In the genomic region with DNA sequence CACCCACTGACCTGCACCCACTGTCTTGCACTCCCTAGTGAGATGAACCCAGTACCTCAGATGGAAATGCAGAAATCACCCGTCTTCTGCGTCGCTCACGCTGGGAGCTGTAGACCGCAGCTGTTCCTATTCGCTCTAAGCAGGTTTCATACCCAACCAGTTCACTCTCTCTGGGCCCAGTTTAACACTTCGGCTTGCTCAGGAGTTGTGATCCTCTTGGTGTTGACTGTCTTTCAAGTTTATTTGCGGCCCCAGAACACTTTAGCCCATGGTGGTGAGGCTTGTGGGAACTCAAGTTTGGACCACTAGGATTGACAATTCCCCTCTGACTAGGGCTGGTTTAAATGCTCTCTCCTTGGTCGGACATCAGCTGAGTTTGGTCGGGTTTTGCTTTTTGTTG, we compare ENCODE assay signal across 1 cellular context.
TF ChIP-seq lines count a peak whose summit lies in the region.

No MANE protein-coding gene starts in this region.

TF ChIP-seq in H1, 55 proteins besides CTCF, POLR2A, EP300 and RAD21:
- TF ChIP-seq CBX8 (IDR thresholded peaks at IDR 0.05; ENCODE audit: borderline replicate concordance, low read depth, low read length) (no peak), RFX5 (IDR thresholded peaks at IDR 0.05; ENCODE audit: borderline replicate concordance, low read depth, low read length) (no peak), BCL11A (IDR thresholded peaks at IDR 0.05; ENCODE audit: low read depth in 2 of 2, low read length in 2 of 2) (no peak), GABPA (IDR thresholded peaks at IDR 0.05; ENCODE audit: borderline replicate concordance, insufficient read depth, low read length) (no peak), USF2 (IDR thresholded peaks at IDR 0.05; ENCODE audit: low read length) (no peak), YY1 (IDR thresholded peaks at IDR 0.05; ENCODE audit: low read depth, low read length) (no peak), EGR1 (IDR thresholded peaks at IDR 0.05; ENCODE audit: borderline replicate concordance, low read depth, low read length) (no peak), GTF2F1 (IDR thresholded peaks at IDR 0.05; ENCODE audit: borderline replicate concordance, low read depth, low read length) (no peak), POLR2AphosphoS5 (IDR thresholded peaks at IDR 0.05; ENCODE audit: low read depth, low read length) (no peak), JUND (IDR thresholded peaks at IDR 0.05; ENCODE audit: low read length) (no peak), CBX5 (IDR thresholded peaks at IDR 0.05; ENCODE audit: low read depth, low read length) (no peak), CHD1 (IDR thresholded peaks at IDR 0.05; ENCODE audit: low read depth, low read length) (no peak), FOSL1 (IDR thresholded peaks at IDR 0.05; ENCODE audit: insufficient read depth, low read depth, low read length) (no peak), EZH2 (IDR thresholded peaks at IDR 0.05; ENCODE audit: low read depth, low read length, severe bottlenecking) (no peak), RXRA (IDR thresholded peaks at IDR 0.05; ENCODE audit: insufficient read depth, low read depth, low read length) (no peak), JUN (IDR thresholded peaks at IDR 0.05; ENCODE audit: low read depth, low read length) (no peak), TEAD4 (IDR thresholded peaks at IDR 0.05; ENCODE audit: low read depth, low read length) (no peak)
- TF ChIP-seq, protein P1, sequence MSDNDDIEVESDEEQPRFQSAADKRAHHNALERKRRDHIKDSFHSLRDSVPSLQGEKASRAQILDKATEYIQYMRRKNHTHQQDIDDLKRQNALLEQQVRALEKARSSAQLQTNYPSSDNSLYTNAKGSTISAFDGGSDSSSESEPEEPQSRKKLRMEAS (IDR thresholded peaks at IDR 0.05): no peak
